In the genomic region with DNA sequence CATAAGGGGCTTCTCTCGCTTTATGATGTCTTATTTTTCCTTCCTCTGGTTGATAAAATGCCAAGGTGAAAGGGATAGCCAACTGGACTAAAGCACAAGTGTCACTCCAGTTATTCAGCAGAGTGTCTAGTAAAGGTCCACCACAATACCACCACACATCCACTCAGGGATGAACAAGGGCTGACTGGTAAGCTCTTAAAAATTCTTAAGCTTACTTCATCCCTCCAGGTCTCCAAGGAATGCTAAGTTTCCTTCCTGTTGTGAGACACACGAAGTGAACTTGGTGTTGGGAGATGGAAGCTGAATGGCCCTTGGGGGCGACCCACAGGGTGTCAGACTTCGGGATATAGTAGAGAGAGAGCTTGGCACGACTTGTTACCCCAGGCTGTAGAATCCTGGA, we compare ENCODE assay signal across 1 cellular context.
TF ChIP-seq lines count a peak whose summit lies in the region.

No MANE protein-coding gene starts in this region.

TF ChIP-seq in A549, 52 proteins besides CTCF, POLR2A, EP300 and RAD21 (continued from another document):
- TF ChIP-seq CHD2 (IDR thresholded peaks at IDR 0.05; ENCODE audit: low read length, partially characterized antibody): no peak
- no peak for TF ChIP-seq HDAC2 (IDR thresholded peaks at IDR 0.05)
- TF ChIP-seq HOXB13 (CRISPR knock-in tag; IDR thresholded peaks at IDR 0.05; ENCODE audit: low read depth): no peak
- no peak for TF ChIP-seq ZNF302 (CRISPR knock-in tag; IDR thresholded peaks at IDR 0.05)
- no peak for TF ChIP-seq FOSL2 (IDR thresholded peaks at IDR 0.05)
- TF ChIP-seq FOSL2 (CRISPR knock-in tag; IDR thresholded peaks at IDR 0.05): no peak
- TF ChIP-seq, protein P1, sequence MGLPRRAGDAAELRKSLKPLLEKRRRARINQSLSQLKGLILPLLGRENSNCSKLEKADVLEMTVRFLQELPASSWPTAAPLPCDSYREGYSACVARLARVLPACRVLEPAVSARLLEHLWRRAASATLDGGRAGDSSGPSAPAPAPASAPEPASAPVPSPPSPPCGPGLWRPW (IDR thresholded peaks at IDR 0.05): no peak
- TF ChIP-seq, protein P2, sequence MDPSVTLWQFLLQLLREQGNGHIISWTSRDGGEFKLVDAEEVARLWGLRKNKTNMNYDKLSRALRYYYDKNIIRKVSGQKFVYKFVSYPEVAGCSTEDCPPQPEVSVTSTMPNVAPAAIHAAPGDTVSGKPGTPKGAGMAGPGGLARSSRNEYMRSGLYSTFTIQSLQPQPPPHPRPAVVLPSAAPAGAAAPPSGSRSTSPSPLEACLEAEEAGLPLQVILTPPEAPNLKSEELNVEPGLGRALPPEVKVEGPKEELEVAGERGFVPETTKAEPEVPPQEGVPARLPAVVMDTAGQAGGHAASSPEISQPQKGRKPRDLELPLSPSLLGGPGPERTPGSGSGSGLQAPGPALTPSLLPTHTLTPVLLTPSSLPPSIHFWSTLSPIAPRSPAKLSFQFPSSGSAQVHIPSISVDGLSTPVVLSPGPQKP (IDR thresholded peaks at IDR 0.05; ENCODE audit: low read depth, low read length): no peak
